Comparison of ENCODE assay signal across 8 cellular contexts in the genomic region with DNA sequence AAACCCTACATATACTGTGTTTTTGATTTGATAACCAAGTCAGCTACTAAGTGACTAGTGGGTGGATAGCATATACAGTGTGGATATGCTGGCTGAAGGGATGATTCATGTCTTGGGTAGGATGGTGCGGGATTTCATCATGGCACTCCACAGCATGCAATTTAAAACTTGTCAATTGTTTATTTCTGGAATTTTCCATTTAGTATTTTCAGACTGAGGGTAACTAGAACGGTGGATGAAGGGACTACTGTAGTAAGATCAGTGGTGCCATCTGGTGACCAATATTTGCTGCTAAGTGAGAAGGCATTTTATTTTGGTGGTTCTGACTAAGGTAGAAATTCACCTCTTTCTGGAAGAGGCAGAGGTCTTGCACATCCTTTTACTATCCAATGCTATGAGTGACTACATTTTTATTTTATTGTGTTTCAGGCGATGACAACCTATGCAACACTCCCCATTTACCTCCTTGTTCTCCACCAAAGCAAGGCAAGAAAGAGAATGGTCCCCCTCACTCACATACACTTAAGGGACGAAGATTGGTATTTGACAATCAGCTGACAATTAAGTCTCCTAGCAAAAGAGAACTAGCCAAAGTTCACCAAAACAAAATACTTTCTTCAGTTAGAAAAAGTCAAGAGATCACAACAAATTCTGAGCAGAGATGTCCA. TPM values are rescaled to one million over a fixed set of nuclear protein-coding genes. Genes with fewer than 3 reads are reported as not detected.
DNase-seq lines count a peak whose midpoint lies in the region; ATAC-seq and TF ChIP-seq lines count a peak whose summit lies in the region.

No MANE protein-coding gene starts in this region.

- peaks cover 15% of the 10 kb centered on the region for H3K4me1 Mint-ChIP-seq in MCF 10A (ENCODE audit: insufficient read depth, unreplicated experiment)

- peak; percentile 75 for TF ChIP-seq CTCF in PC-9 (conservative IDR thresholded peaks at IDR 0.05)
- TF ChIP-seq CTCF in MCF 10A (IDR thresholded peaks at IDR 0.05; ENCODE audit: unreplicated experiment): peak; percentile 55

- peaks cover 46% of the 10 kb centered on the region for H3K79me2 ChIP-seq in PC-9 (ENCODE audit: low read depth)

- H3K27me3 ChIP-seq in PC-9 (ENCODE audit: insufficient read depth, low read depth): no peaks in the 10 kb centered on the region

- H4K20me1 ChIP-seq in PC-9 (ENCODE audit: insufficient read depth): no peaks in the 10 kb centered on the region; the same call in 1 of the 2 replicates

- intact Hi-C loops in PC-9 (cut with micrococcal nuclease; ENCODE audit: unreplicated experiment): loop anchor here (1.0 kb wide), 4 partner anchors 89 to 277 kb away; no protein-coding TSS in a partner anchor
- intact Hi-C loops in MCF 10A (cut with micrococcal nuclease): loop anchor here (1.0 kb wide), 3 partner anchors 89 to 277 kb away; no protein-coding TSS in a partner anchor
- intact Hi-C loops in posterior vena cava (cut with DNase I): loop anchor here in 1 of 2 donors (5.0 kb wide), 1 partner anchor 88 kb away; no protein-coding TSS in a partner anchor

- BruUV-seq in PC-9 (replicated peaks; lab: Mats Ljungman, UMichigan): no TSS peak
- BruUV-seq in MCF 10A (replicated peaks; lab: Mats Ljungman, UMichigan): no TSS peak

- no peak overlapping the region for H3K4me3 Mint-ChIP-seq in MCF 10A (ENCODE audit: unreplicated experiment)

- H3K36me3 ChIP-seq in PC-9 (ENCODE audit: low read depth): peaks cover 25% of the 10 kb centered on the region

- POLR2A ChIA-PET in PC-9 (lab: Charles Lee; ENCODE audit: unreplicated experiment) (no interaction called here), MCF 10A (lab: Yijun Ruan, JAX) (interaction anchor here (0.5 to 3.5 kb wide), 13 partner anchors 17 to 310 kb away, joined by 3 to 21 read pairs (median 5); a partner anchor contains a TSS)

- H3F3A ChIP-seq in PC-9 (ENCODE audit: insufficient read depth, low read depth): peaks cover 61% of the 10 kb centered on the region

- CTCF ChIA-PET in PC-9 (lab: Charles Lee): interaction anchor here (0.5 kb wide), 1 partner anchor 176 kb away, joined by 5 read pairs; no protein-coding TSS in a partner anchor
- CTCF ChIA-PET in MCF 10A (lab: Yijun Ruan, JAX): interaction anchor here (0.5 to 8.6 kb wide), 24 partner anchors 9 to 1422 kb away, joined by 3 to 131 read pairs (median 4); a partner anchor contains a TSS

- H3K27ac ChIP-seq in PC-9: peak overlapping the region; percentile 42

- H3K4me2 ChIP-seq in PC-9: peak overlapping the region; percentile 84

- H3K4me1 ChIP-seq in PC-9 (replicated peaks; ENCODE audit: insufficient read depth): peaks cover 30% of the 10 kb centered on the region

- H3K9me3 Mint-ChIP-seq in MCF 10A (ENCODE audit: unreplicated experiment): no peaks in the 10 kb centered on the region

- H3K9me2 ChIP-seq in PC-9 (ENCODE audit: insufficient read depth): no peaks in the 10 kb centered on the region

- H2AFZ ChIP-seq in PC-9: no peak overlapping the region

- H3K4me3 ChIP-seq in PC-9: no peak overlapping the region

- no peak overlapping the region for H3K27ac Mint-ChIP-seq in MCF 10A (ENCODE audit: low read depth, unreplicated experiment)

- ATAC-seq in HG02798 (IDR thresholded peaks at IDR 0.05; ENCODE audit: poor library complexity, unreplicated experiment): no peak
- ATAC-seq in HG03135 (IDR thresholded peaks at IDR 0.05; ENCODE audit: unreplicated experiment): no peak

- H3K9me3 ChIP-seq in PC-9 (ENCODE audit: insufficient read depth, low read depth): no peaks in the 10 kb centered on the region

- DNase-seq in COLO829 (ENCODE audit: low spot score) (peak; percentile 53), H4 (ENCODE audit: low spot score) (peak; percentile 85), PC-9 (peak; percentile 42 to 90), MCF 10A (ENCODE audit: unreplicated experiment) (peak; percentile 88), lung microvascular endothelial cell (ENCODE audit: low read depth in 2 of 2) (peak; percentile 88 to 93), posterior vena cava (ENCODE audit: low spot score) (no peak)

- H3K27me3 Mint-ChIP-seq in MCF 10A (ENCODE audit: insufficient read depth, unreplicated experiment): no peaks in the 10 kb centered on the region

- H3K36me3 Mint-ChIP-seq in MCF 10A (ENCODE audit: insufficient read depth, unreplicated experiment): peaks cover 39% of the 10 kb centered on the region

RNA-seq across cellular contexts. Expression of a gene that starts 3.1 kb away (rescaled TPM):
- total RNA-seq in H4 (2014; rRNA removed; shearing (Covaris generic)): 48.0 and 62.5 TPM in 2 replicates
- 37.8 and 44.9 TPM in 2 replicates for total RNA-seq in PC-9 (2021)
- 70.0 and 96.8 TPM in 2 replicates for total RNA-seq in MCF 10A (2022)
- total RNA-seq in lung microvascular endothelial cell: 3.8 and 8.3 TPM in 2 replicates
- 1 to 10 TPM; 1.4 to 2.5 TPM for total RNA-seq in posterior vena cava

RNA-seq across cellular contexts. Expression of a gene that starts 18.2 kb away (rescaled TPM):
- 17.7 and 19.7 TPM in 2 replicates for total RNA-seq in H4 (2014; rRNA removed; shearing (Covaris generic))
- total RNA-seq in PC-9 (2021) (21.5 and 21.8 TPM in 2 replicates), MCF 10A (2022) (12.2 and 12.6 TPM in 2 replicates), lung microvascular endothelial cell (5.4 and 6.0 TPM in 2 replicates), posterior vena cava (10 to 100 TPM; 47.5 to 54.5 TPM)
